9 cellular contexts compared by ENCODE assay signal in genomic region chr3:49895791-49896190, GRCh38. TPM values are rescaled to one million over a fixed set of nuclear protein-coding genes. Genes with fewer than 3 reads are reported as not detected.
"Had no signal": no experiment of that assay in that cellular context is flagged by ENCODE, and none has a peak within 500 bp of the region (broad histone marks: within the 10 kb centered on the region; RNA-seq: fewer than 3 reads in every experiment).

No MANE protein-coding gene starts in this region.

- H3K27ac ChIP-seq: HL-60 had no signal

- H3K4me3 ChIP-seq: GM23338, K562 had no signal

- H3K27ac Mint-ChIP-seq: GM23338, H9, HFFc6 had no signal

- H3K9me3 Mint-ChIP-seq: GM23338, H9, HFFc6 had no signal

- ATAC-seq: GM23338, K562 had no signal

- H3K4me2 ChIP-seq: GM23338 had no signal

- DNase-seq: H9, HCEC 1CT, HFFc6, IMR-90, KG1 had no signal

- H2AFZ ChIP-seq: GM23338 had no signal

- H3K4me1 Mint-ChIP-seq: GM23338, H9 had no signal

- H3K4me3 Mint-ChIP-seq: GM23338, H9, HFFc6 had no signal

RNA-seq across cellular contexts. Expression of gene CAMKV, which starts 26.1 kb away (rescaled TPM):
- total RNA-seq: HFFc6, HT1080, IMR-90 had no signal
- polyA plus RNA-seq: IMR-90 had no signal
